Comparison of ENCODE assay signal across 8 cellular contexts in genomic region chr9:34652608-34653007, GRCh38. TPM values are rescaled to one million over a fixed set of nuclear protein-coding genes. Genes with fewer than 3 reads are reported as not detected.
DNase-seq lines count a peak whose midpoint lies in the region; ATAC-seq, FAIRE-seq and TF ChIP-seq lines count a peak whose summit lies in the region.

No MANE protein-coding gene starts in this region.

- H3K4me3 ChIP-seq in CD4-positive, alpha-beta memory T cell (ENCODE audit: low read length in 2 of 2): no peak overlapping the region
- H3K4me3 ChIP-seq in SJSA1 (peak overlapping the region; percentile 37), fibroblast of mammary gland (ENCODE audit: control insufficient read depth, low read depth, low read length) (peak overlapping the region; percentile 54), rectal smooth muscle tissue (ENCODE audit: low read length) (peak overlapping the region; percentile 48)

- H3K27ac Mint-ChIP-seq in CD4-positive, alpha-beta memory T cell: peak overlapping the region in 6 of 7 donors; percentile 12 to 93 (median 80)

- POLR2A ChIA-PET in CD4-positive, alpha-beta memory T cell (lab: Charles Lee; ENCODE audit: partially characterized antibody): interaction anchor here (18.7 to 22.1 kb wide), 2 partner anchors 7 to 9 kb away, joined by 484 read pairs; partner anchors contain the start of genes CCL27, GALT, IL11RA and SIGMAR1

- no peaks in the 10 kb centered on the region for H3K27me3 Mint-ChIP-seq in CD4-positive, alpha-beta memory T cell

- no peak for DNase-seq in CD4-positive, alpha-beta memory T cell
- DNase-seq in SJSA1 (ENCODE audit: low read depth in 1 of 2, low spot score in 2 of 2) (no peak), fibroblast of mammary gland (ENCODE audit: low read depth) (peak; percentile 26), GM10266 (ENCODE audit: extremely low spot score) (no peak), RCC 7860 (ENCODE audit: low spot score) (no peak)
- DNase-seq in stimulated activated CD4-positive, alpha-beta T cell treated with anti-CD3 and anti-CD28 coated beads, Interleukin-4, amount 100 ng/mL, for 24 hours: no peak

- H3K27ac ChIP-seq in CD4-positive, alpha-beta memory T cell (ENCODE audit: low read depth, low read length): peak overlapping the region; percentile 16
- H3K27ac ChIP-seq in SJSA1 (no peak overlapping the region), rectal smooth muscle tissue (ENCODE audit: low read depth, low read length) (peak overlapping the region; percentile 93)

- no peaks in the 10 kb centered on the region for H3K27me3 ChIP-seq in CD4-positive, alpha-beta memory T cell (ENCODE audit: insufficient read depth, low read length)
- no peaks in the 10 kb centered on the region for H3K27me3 ChIP-seq in SJSA1 (replicated peaks)
- no peaks in the 10 kb centered on the region for H3K27me3 ChIP-seq in rectal smooth muscle tissue (ENCODE audit: control insufficient read depth, insufficient read depth, low read length)

- CTCF ChIA-PET in CD4-positive, alpha-beta memory T cell (lab: Charles Lee; ENCODE audit: partially characterized antibody): no interaction called here

- H3K36me3 Mint-ChIP-seq in CD4-positive, alpha-beta memory T cell: peaks cover 34 to 46% of the 10 kb centered on the region in 2 donors

- peaks cover 39% of the 10 kb centered on the region for H3K4me1 ChIP-seq in CD4-positive, alpha-beta memory T cell (ENCODE audit: insufficient read depth, low read length)
- H3K4me1 ChIP-seq in SJSA1 (replicated peaks) (peaks cover 18% of the 10 kb centered on the region), rectal smooth muscle tissue (ENCODE audit: control insufficient read depth, insufficient read depth, low read length) (peaks cover 41% of the 10 kb centered on the region)

- H3K9me3 ChIP-seq in CD4-positive, alpha-beta memory T cell (ENCODE audit: control insufficient read depth in 1 of 2, low read length in 2 of 2): no peaks in the 10 kb centered on the region
- no peaks in the 10 kb centered on the region for H3K9me3 ChIP-seq in SJSA1 (replicated peaks)

- H3K9ac ChIP-seq in rectal smooth muscle tissue (ENCODE audit: low read length): no peak overlapping the region

- no peak for ATAC-seq in GM19324 (IDR thresholded peaks at IDR 0.05; ENCODE audit: low FRiP score, unreplicated experiment)

- H3K4me1 Mint-ChIP-seq in CD4-positive, alpha-beta memory T cell: peaks cover 35 to 59% (median 40%) of the 10 kb centered on the region in 4 donors

- peaks cover 35% of the 10 kb centered on the region for H3K36me3 ChIP-seq in CD4-positive, alpha-beta memory T cell (ENCODE audit: insufficient read depth, low read length)
- peaks cover 8% of the 10 kb centered on the region; the same call in 1 of the 2 replicates for H3K36me3 ChIP-seq in SJSA1
- peaks cover 17% of the 10 kb centered on the region for H3K36me3 ChIP-seq in rectal smooth muscle tissue (ENCODE audit: control insufficient read depth, insufficient read depth, low read length)

- FAIRE-seq in RCC 7860 (lab: Jason Lieb, UNC): no peak

- intact Hi-C loops in CD4-positive, alpha-beta memory T cell (cut with micrococcal nuclease): no loop called here

- peak overlapping the region in 5 of 8 donors; percentile 5 to 81 (median 12) for H3K4me3 Mint-ChIP-seq in CD4-positive, alpha-beta memory T cell

- TF ChIP-seq CTCF in fibroblast of mammary gland (conservative IDR thresholded peaks at IDR 0.05; ENCODE audit: control insufficient read depth, insufficient read depth, low read depth, low read length) (no peak), GM10266 (IDR thresholded peaks at IDR 0.05; ENCODE audit: control insufficient read depth, insufficient read depth, low read depth, missing control alignments) (no peak)

- no peaks in the 10 kb centered on the region for H3K9me3 Mint-ChIP-seq in CD4-positive, alpha-beta memory T cell

RNA-seq across cellular contexts. Expression of gene IL11RA, which starts 0.6 kb away (rescaled TPM):
- 100 to 1,000 TPM; 204 to 209 TPM for total RNA-seq in CD4-positive, alpha-beta memory T cell
- 10 to 100 TPM; 13.6 to 18.4 TPM for polyA plus RNA-seq in CD4-positive, alpha-beta memory T cell
- total RNA-seq in SJSA1 (2014; rRNA removed; shearing (Covaris generic)): 16.4 and 34.4 TPM in 2 replicates

RNA-seq across cellular contexts. Expression of gene GALT, which starts 6.1 kb away (rescaled TPM):
- 100 to 1,000 TPM; 251 to 261 TPM for total RNA-seq in CD4-positive, alpha-beta memory T cell
- polyA plus RNA-seq in CD4-positive, alpha-beta memory T cell: 10 to 100 TPM; 81.9 to 82.9 TPM
- total RNA-seq in SJSA1 (2014; rRNA removed; shearing (Covaris generic)): 7.7 and 9.0 TPM in 2 replicates

RNA-seq across cellular contexts. Expression of gene CCL27, which starts 9.8 kb away (rescaled TPM):
- not detected for total RNA-seq in CD4-positive, alpha-beta memory T cell
- under 1 TPM in 1 of 2 donors, not detected in 1; 0.59 TPM for polyA plus RNA-seq in CD4-positive, alpha-beta memory T cell
- not detected in 2 replicates for total RNA-seq in SJSA1 (2014; rRNA removed; shearing (Covaris generic))

RNA-seq across cellular contexts. Expression of gene SIGMAR1, which starts 15.0 kb away (rescaled TPM):
- 10 to 100 TPM; 56.1 to 59.5 TPM for total RNA-seq in CD4-positive, alpha-beta memory T cell
- 100 to 1,000 TPM; 126 to 193 TPM for polyA plus RNA-seq in CD4-positive, alpha-beta memory T cell
- total RNA-seq in SJSA1 (2014; rRNA removed; shearing (Covaris generic)): 31.9 and 38.6 TPM in 2 replicates

RNA-seq across cellular contexts. Expression of gene ARID3C, which starts 23.7 kb away (rescaled TPM):
- not detected for total RNA-seq in CD4-positive, alpha-beta memory T cell
- not detected for polyA plus RNA-seq in CD4-positive, alpha-beta memory T cell
- not detected in 2 replicates for total RNA-seq in SJSA1 (2014; rRNA removed; shearing (Covaris generic))

Comparison
In these comparisons a context has a peak if more than half of its experiments do, and no peak if none do; other contexts are left out.
1. H3K4me3 ChIP-seq: peak in SJSA1 (single experiment), fibroblast of mammary gland (single experiment) and rectal smooth muscle tissue (single experiment); none in CD4-positive, alpha-beta memory T cell (0 of 2).
2. RNA of gene GALT, which starts 6.1 kb away (total RNA-seq): 251 to 261 TPM in CD4-positive, alpha-beta memory T cell; 7.7 to 9.0 TPM in SJSA1; every median in the first group is over 10 times any median in the second.